19 cellular contexts compared by ENCODE assay signal in genomic region chr12:45570501-45570900, GRCh38.
DNase-seq lines count a peak whose midpoint lies in the region; ATAC-seq, FAIRE-seq and TF ChIP-seq lines count a peak whose summit lies in the region.
"Had no signal": no experiment of that assay in that cellular context is flagged by ENCODE, and none has a peak within 500 bp of the region (broad histone marks: within the 10 kb centered on the region; RNA-seq: fewer than 3 reads in every experiment).

No MANE protein-coding gene starts in this region.

- ATAC-seq in K562 (no peak), GM18520 (IDR thresholded peaks at IDR 0.05; ENCODE audit: unreplicated experiment) (no peak)
- ATAC-seq: A549; CD8-positive, alpha-beta T cell had no signal

- no peak for TF ChIP-seq CTCF in HEK293 (tag by site-specific recombination; IDR thresholded peaks at IDR 0.05)
- no peak for TF ChIP-seq CTCF in K562 (IDR thresholded peaks at IDR 0.05 in 2 of 3, conservative IDR thresholded peaks at IDR 0.05 in 1 of 3; ENCODE audit: insufficient read depth in 2 of 3, low read depth in 1 of 3, low read length in 3 of 3)

- CTCF ChIA-PET in HEK293 (lab: Yijun Ruan, JAX) = no interaction called here
- CTCF ChIA-PET in K562 (lab: Yijun Ruan, JAX; ENCODE audit: low intra/inter-chr PET ratio) = no interaction called here

- no peak for TF ChIP-seq RAD21 in K562 (CRISPR knock-in tag; conservative IDR thresholded peaks at IDR 0.05 in 1 of 2, IDR thresholded peaks at IDR 0.05 in 1 of 2)

- H3K4me3 ChIP-seq in HEK293 (ENCODE audit: low read depth, low read length) (no peak overlapping the region), K562 (no peak overlapping the region), esophagus (ENCODE audit: low read depth in 1 of 2, low read length in 2 of 2) (no peak overlapping the region)
- H3K4me3 ChIP-seq: A549; BLaER1 treated with 17β-estradiol and CSF1 and Interleukin-3, amounts not matched to agents 10 nM and 100 nM had no signal

- intact Hi-C loops in K562 (cut with micrococcal nuclease) = no loop called here
- intact Hi-C loops in posterior cingulate gyrus (cut with DNase I) = no loop called here

- in situ Hi-C loops in K562 (cut with MboI) = no loop called here

- H3K9me3 ChIP-seq in HEK293 (ENCODE audit: control insufficient read depth, insufficient read depth, low read depth, low read length) (no peaks in the 10 kb centered on the region), K562 (replicated peaks; ENCODE audit: control insufficient read depth, insufficient read depth, low read depth, low read length) (no peaks in the 10 kb centered on the region), esophagus (ENCODE audit: control insufficient read depth in 2 of 2, insufficient read depth in 1 of 2, low read depth in 1 of 2, low read length in 1 of 2) (no peaks in the 10 kb centered on the region)
- H3K9me3 ChIP-seq: A549; BLaER1 treated with 17β-estradiol and CSF1 and Interleukin-3, amounts not matched to agents 10 nM and 100 nM; Caco-2 had no signal

- H3K9me1 ChIP-seq in K562 (ENCODE audit: control insufficient read depth, insufficient read depth, low read length) = no peaks in the 10 kb centered on the region

- POLR2A ChIA-PET in HEK293 (lab: Yijun Ruan, JAX) = no interaction called here
- POLR2A ChIA-PET in K562 (lab: Yijun Ruan, JAX) = no interaction called here

- no TSS peak for BruUV-seq in K562 (replicated peaks; lab: Mats Ljungman, UMichigan)

- no peak overlapping the region for H3K4me2 ChIP-seq in K562 (ENCODE audit: insufficient read depth, low read length)
- H3K4me2 ChIP-seq: A549; BLaER1 treated with 17β-estradiol and CSF1 and Interleukin-3, amounts not matched to agents 10 nM and 100 nM had no signal

- no peak overlapping the region for H2AFZ ChIP-seq in K562 (ENCODE audit: low read depth, low read length)

- WGBS in K562 (ENCODE audit: insufficient coverage, low coverage, missing lambda C conversion rate) = 0% methylated on average over 1 of the region's 1 CpG
- WGBS in esophagus, 2 donors = 98 to 100% methylated on average over 1 of the region's 1 CpG

- H3K36me3 ChIP-seq in HEK293 (ENCODE audit: control insufficient read depth in 2 of 2, insufficient read depth in 1 of 2, low read length in 2 of 2) = no peaks in the 10 kb centered on the region
- H3K36me3 ChIP-seq in K562 (ENCODE audit: control insufficient read depth, insufficient read depth, low read length) = no peaks in the 10 kb centered on the region
- no peaks in the 10 kb centered on the region for H3K36me3 ChIP-seq in esophagus (ENCODE audit: control insufficient read depth in 2 of 2, insufficient read depth in 2 of 2, low read length in 1 of 2)
- H3K36me3 ChIP-seq: BLaER1 treated with 17β-estradiol and CSF1 and Interleukin-3, amounts not matched to agents 10 nM and 100 nM had no signal

- no peak for FAIRE-seq in K562 (lab: Jason Lieb, UNC)
- no peak for FAIRE-seq in GM19239 (lab: Jason Lieb, UNC)
- FAIRE-seq: A549, D721Med, G401.6, GM12892 had no signal

- H3K27me3 ChIP-seq in K562 (ENCODE audit: control insufficient read depth in 2 of 2, insufficient read depth in 2 of 2, low read length in 2 of 2) (no peaks in the 10 kb centered on the region; a peak in 2 of 5 replicates), esophagus (ENCODE audit: control insufficient read depth in 1 of 2, insufficient read depth in 2 of 2, low read length in 2 of 2) (no peaks in the 10 kb centered on the region)
- H3K27me3 ChIP-seq: BLaER1 treated with 17β-estradiol and CSF1 and Interleukin-3, amounts not matched to agents 10 nM and 100 nM had no signal

- DNase-seq in K562 (ENCODE audit: extremely low read depth in 1 of 4, low spot score in 3 of 4) = no peak
- no peak for DNase-seq in posterior cingulate gyrus
- no peak for DNase-seq in OCI-M1 (lab: John Stamatoyannopoulos, UW)
- no peak for DNase-seq in GM19239 (ENCODE audit: insufficient read length, low spot score)
- DNase-seq: AML-193; Caco-2; CD4-positive, alpha-beta T cell; CD8-positive, alpha-beta T cell; DMS79 treated with DMSO at 0.1 percent for 48 hours; GF-D8 had no signal

- TF ChIP-seq POLR2A in K562 (conservative IDR thresholded peaks at IDR 0.05) = no peak

- no peak for TF ChIP-seq EP300 in K562 (IDR thresholded peaks at IDR 0.05; ENCODE audit: low read length)

- no peak overlapping the region for H3K27ac ChIP-seq in HEK293 (ENCODE audit: extremely low read depth, low read depth, low read length)
- no peak overlapping the region for H3K27ac ChIP-seq in K562 (ENCODE audit: extremely low read depth, low read depth, low read length)
- peak overlapping the region; percentile 22 to 40 for H3K27ac ChIP-seq in esophagus (ENCODE audit: low read depth in 2 of 2, low read length in 1 of 2)
- H3K27ac ChIP-seq: A549; BLaER1 treated with 17β-estradiol and CSF1 and Interleukin-3, amounts not matched to agents 10 nM and 100 nM; C4-2B had no signal

- no peak overlapping the region for H3K9ac ChIP-seq in K562 (ENCODE audit: insufficient read depth in 1 of 2, low read depth in 2 of 2, low read length in 2 of 2)
- H3K9ac ChIP-seq: BLaER1 treated with 17β-estradiol and CSF1 and Interleukin-3, amounts not matched to agents 10 nM and 100 nM had no signal

- H3K79me2 ChIP-seq in K562 (ENCODE audit: control insufficient read depth, insufficient read depth, low read length) = no peaks in the 10 kb centered on the region

- no peaks in the 10 kb centered on the region for H3K4me1 ChIP-seq in HEK293 (ENCODE audit: control insufficient read depth, insufficient read depth, low read length)
- no peaks in the 10 kb centered on the region; a peak in 1 of 5 replicates for H3K4me1 ChIP-seq in K562 (replicated peaks in 1 of 2; ENCODE audit: control insufficient read depth in 2 of 2, insufficient read depth in 2 of 2, low read length in 2 of 2)
- peaks cover 0 to 4% of the 10 kb centered on the region in 2 donors for H3K4me1 ChIP-seq in esophagus (ENCODE audit: control insufficient read depth in 2 of 2, insufficient read depth in 2 of 2, low read length in 1 of 2)
- H3K4me1 ChIP-seq: A549 had no signal

- H4K20me1 ChIP-seq in K562 (replicated peaks; ENCODE audit: control insufficient read depth, insufficient read depth, low read length) = no peaks in the 10 kb centered on the region
- H4K20me1 ChIP-seq: BLaER1 treated with 17β-estradiol and CSF1 and Interleukin-3, amounts not matched to agents 10 nM and 100 nM had no signal

TF ChIP-seq in HEK293, 187 proteins besides CTCF, POLR2A, EP300 and RAD21:
- TF ChIP-seq ZBTB17 (tag by site-specific recombination; IDR thresholded peaks at IDR 0.05) (peak; percentile 92), ZNF184 (tag by site-specific recombination; IDR thresholded peaks at IDR 0.05) (no peak), ZBTB8A (tag by site-specific recombination; IDR thresholded peaks at IDR 0.05) (no peak)

TF ChIP-seq in K562, 482 proteins besides CTCF, POLR2A, EP300 and RAD21:
- TF ChIP-seq ZBTB17 (CRISPR knock-in tag; IDR thresholded peaks at IDR 0.05) = 0 out of 2 replicates have a peak, but pooled peaks have one; percentile 49
- TF ChIP-seq DMBX1 (CRISPR knock-in tag; IDR thresholded peaks at IDR 0.05; ENCODE audit: borderline replicate concordance) = no peak
TF ChIP-seq in K562: peak in this region for 1.

Comparison
In these comparisons a context has a peak if more than half of its experiments do, and no peak if none do; other contexts are left out.
1. H3K27ac ChIP-seq: peak in esophagus (2 of 2); none in HEK293 (single experiment) and K562 (single experiment).
2. Of the 44 proteins assayed by ChIP-seq in both K562 and HEK293: peak only in K562: none; only in HEK293: none; in both: ZBTB17; in neither: 43.